10 cellular contexts compared by ENCODE assay signal in genomic region chr1:154222918-154223317, GRCh38. TPM values are rescaled to one million over a fixed set of nuclear protein-coding genes. Genes with fewer than 3 reads are reported as not detected.
DNase-seq lines count a peak whose midpoint lies in the region; ATAC-seq, FAIRE-seq and TF ChIP-seq lines count a peak whose summit lies in the region.
"Had no signal": no experiment of that assay in that cellular context is flagged by ENCODE, and none has a peak within 500 bp of the region (broad histone marks: within the 10 kb centered on the region; RNA-seq: fewer than 3 reads in every experiment).

No MANE protein-coding gene starts in this region.

- DNase-seq in D721Med (ENCODE audit: insufficient read length, low spot score) = no peak
- no peak for DNase-seq in MG63
- no peak for DNase-seq in neural progenitor cell (ENCODE audit: low spot score)
- no peak for DNase-seq in activated gamma-delta T cell (lab: John Stamatoyannopoulos, UW)
- DNase-seq in HCEC 1CT = no peak
- DNase-seq in iPS-NIHi11 (ENCODE audit: low spot score) = no peak

- no peak for TF ChIP-seq CTCF in D721Med (IDR thresholded peaks at IDR 0.05; ENCODE audit: insufficient read depth, missing control alignments)
- TF ChIP-seq CTCF in neural progenitor cell (IDR thresholded peaks at IDR 0.05) = no peak

- ATAC-seq in HG03280 (IDR thresholded peaks at IDR 0.05; ENCODE audit: unreplicated experiment) = no peak

- peak overlapping the region; percentile 88 for H3K4me2 ChIP-seq in neural progenitor cell

- peaks cover 90% of the 10 kb centered on the region for H3K36me3 Mint-ChIP-seq in dendritic cell treated with granulocyte-macrophage colony-stimulating factor and Interleukin-4, amounts not matched to agents 40 ng/mL and 50 ng/mL, for 4 days (ENCODE audit: low read depth)
- H3K36me3 Mint-ChIP-seq in neural progenitor cell = peaks cover 36% of the 10 kb centered on the region

- H3K4me3 Mint-ChIP-seq in dendritic cell treated with granulocyte-macrophage colony-stimulating factor and Interleukin-4, amounts not matched to agents 40 ng/mL and 50 ng/mL, for 4 days = peak overlapping the region; percentile 98
- H3K4me3 Mint-ChIP-seq in neural progenitor cell = peak overlapping the region; percentile 69

- H3K4me3 ChIP-seq in MG63 (peak overlapping the region; percentile 85), neural progenitor cell (peak overlapping the region; percentile 84)

- H4K20me1 ChIP-seq in neural progenitor cell (ENCODE audit: low read depth) = peaks cover 56% of the 10 kb centered on the region

- no peak overlapping the region for H3K27ac ChIP-seq in neural progenitor cell

- peaks cover 3% of the 10 kb centered on the region; the same call in 1 of the 2 replicates for H3K9me3 ChIP-seq in MG63
- H3K9me3 ChIP-seq in neural progenitor cell (ENCODE audit: low read depth) = no peaks in the 10 kb centered on the region

- H3K27me3 ChIP-seq in MG63 = no peaks in the 10 kb centered on the region
- H3K27me3 ChIP-seq in neural progenitor cell = no peaks in the 10 kb centered on the region

- intact Hi-C loops in dendritic cell treated with granulocyte-macrophage colony-stimulating factor and Interleukin-4, amounts not matched to agents 40 ng/mL and 50 ng/mL, for 4 days (cut with micrococcal nuclease) = no loop called here

- peaks cover 6% of the 10 kb centered on the region for H3F3A ChIP-seq in neural progenitor cell (ENCODE audit: low read depth)

- no peak overlapping the region for H3K9ac ChIP-seq in neural progenitor cell

- peaks cover 62% of the 10 kb centered on the region for H3K4me1 Mint-ChIP-seq in dendritic cell treated with granulocyte-macrophage colony-stimulating factor and Interleukin-4, amounts not matched to agents 40 ng/mL and 50 ng/mL, for 4 days (ENCODE audit: low read depth)
- peaks cover 33% of the 10 kb centered on the region for H3K4me1 Mint-ChIP-seq in neural progenitor cell

- H3K27ac Mint-ChIP-seq in dendritic cell treated with granulocyte-macrophage colony-stimulating factor and Interleukin-4, amounts not matched to agents 40 ng/mL and 50 ng/mL, for 4 days = peak overlapping the region; percentile 97
- H3K27ac Mint-ChIP-seq in neural progenitor cell = no peak overlapping the region

- H3K27me3 Mint-ChIP-seq in dendritic cell treated with granulocyte-macrophage colony-stimulating factor and Interleukin-4, amounts not matched to agents 40 ng/mL and 50 ng/mL, for 4 days = no peaks in the 10 kb centered on the region
- H3K27me3 Mint-ChIP-seq in neural progenitor cell (ENCODE audit: insufficient read depth, low read depth) = peaks cover 2% of the 10 kb centered on the region

- peak; percentile 16 for FAIRE-seq in D721Med (lab: Jason Lieb, UNC)
- FAIRE-seq: colon, G401.6 had no signal

- H3K36me3 ChIP-seq in MG63 (peaks cover 82% of the 10 kb centered on the region), neural progenitor cell (peaks cover 20% of the 10 kb centered on the region)

- H2AFZ ChIP-seq in neural progenitor cell (replicated peaks) = no peak overlapping the region

- H3K4me1 ChIP-seq in neural progenitor cell = peaks cover 29% of the 10 kb centered on the region

- H3K79me2 ChIP-seq in neural progenitor cell (ENCODE audit: low read depth) = peaks cover 96% of the 10 kb centered on the region

- H3K9me3 Mint-ChIP-seq in dendritic cell treated with granulocyte-macrophage colony-stimulating factor and Interleukin-4, amounts not matched to agents 40 ng/mL and 50 ng/mL, for 4 days = no peaks in the 10 kb centered on the region
- H3K9me3 Mint-ChIP-seq in neural progenitor cell = no peaks in the 10 kb centered on the region

RNA-seq across cellular contexts. Expression of gene UBAP2L, which starts 2.2 kb away (rescaled TPM):
- 208 and 217 TPM in 2 replicates for total RNA-seq in MG63 (2014; rRNA removed; shearing (Covaris generic); ENCODE audit: low replicate concordance)
- 135 and 148 TPM in 2 replicates for total RNA-seq in neural progenitor cell (ENCODE audit: low replicate concordance)

RNA-seq across cellular contexts. Expression of gene CFAP141, which starts 16.8 kb away (rescaled TPM):
- total RNA-seq in MG63 (2014; rRNA removed; shearing (Covaris generic); ENCODE audit: low replicate concordance) = not detected in 2 replicates
- total RNA-seq in neural progenitor cell (ENCODE audit: low replicate concordance) = not detected in 2 replicates

RNA-seq across cellular contexts. Expression of gene TPM3, which starts 31.0 kb away (rescaled TPM):
- total RNA-seq in MG63 (2014; rRNA removed; shearing (Covaris generic); ENCODE audit: low replicate concordance) = 991 and 1,067 TPM in 2 replicates
- 408 and 596 TPM in 2 replicates for total RNA-seq in neural progenitor cell (ENCODE audit: low replicate concordance)

RNA-seq across cellular contexts. Expression of gene HAX1, which starts 49.5 kb away (rescaled TPM):
- 212 and 243 TPM in 2 replicates for total RNA-seq in MG63 (2014; rRNA removed; shearing (Covaris generic); ENCODE audit: low replicate concordance)
- total RNA-seq in neural progenitor cell (ENCODE audit: low replicate concordance) = 57.9 and 65.9 TPM in 2 replicates
